ENCODE assay signal across 8 cellular contexts in genomic region chr7:131109757-131110293, GRCh38.
A peak's percentile ranks its signal among the peaks of the same experiment; 100 is the strongest.
DNase-seq lines count a peak whose midpoint lies in the region; ATAC-seq lines count a peak whose summit lies in the region.

No MANE protein-coding gene starts in this region.

- DNase-seq in GF-D8 (lab: John Stamatoyannopoulos, UW): peak; percentile 61
- DNase-seq in NCI-H748 (lab: John Stamatoyannopoulos, UW; ENCODE audit: unreplicated experiment): peak; percentile 77
- DNase-seq in activated CD8-positive, alpha-beta memory T cell treated with anti-CD3 and anti-CD28 coated beads for 24 hours: peak; percentile 86
- peak; percentile 67 to 69 (median 68) for DNase-seq in effector memory CD4-positive, alpha-beta T cell
- peak; percentile 52 to 64 for DNase-seq in memory B cell (ENCODE audit: low spot score in 2 of 2)
- peak; percentile 60 for DNase-seq in stimulated activated CD8-positive, alpha-beta memory T cell treated with anti-CD3 and anti-CD28 coated beads, Interleukin-12 subunit alpha, Interleukin-12 subunit beta, amount 100 ng/mL, for 1 hour (ENCODE audit: low read depth)

- H3K4me1 Mint-ChIP-seq in memory B cell: peaks cover 34% of the 10 kb centered on the region

- H3K4me3 Mint-ChIP-seq in memory B cell: peak overlapping the region; percentile 87

- peak overlapping the region; percentile 100 for H3K27ac Mint-ChIP-seq in memory B cell

- peak overlapping the region; percentile 97 for H3K27ac ChIP-seq in effector memory CD4-positive, alpha-beta T cell (ENCODE audit: insufficient read depth, low read length, poor library complexity, severe bottlenecking)

- H3K36me3 ChIP-seq in effector memory CD4-positive, alpha-beta T cell (ENCODE audit: control insufficient read depth, insufficient read depth, low read length): peaks cover 8% of the 10 kb centered on the region

- H3K27me3 ChIP-seq in effector memory CD4-positive, alpha-beta T cell (replicated peaks; ENCODE audit: control insufficient read depth, insufficient read depth, low read length, poor library complexity, severe bottlenecking): no peaks in the 10 kb centered on the region

- H3K27me3 Mint-ChIP-seq in memory B cell: no peaks in the 10 kb centered on the region

- H3K4me3 ChIP-seq in effector memory CD4-positive, alpha-beta T cell (ENCODE audit: insufficient read depth, low read depth, low read length, poor library complexity, severe bottlenecking): peak overlapping the region; percentile 38

- peaks cover 25% of the 10 kb centered on the region for H3K4me1 ChIP-seq in effector memory CD4-positive, alpha-beta T cell (ENCODE audit: control insufficient read depth, insufficient read depth, low read length, poor library complexity, severe bottlenecking)

- peak; percentile 19 for ATAC-seq in HG02852 (IDR thresholded peaks at IDR 0.05; ENCODE audit: unreplicated experiment)
- peak; percentile 1 for ATAC-seq in memory B cell (ENCODE audit: low read depth)
- ATAC-seq in GM19351 (IDR thresholded peaks at IDR 0.05; ENCODE audit: unreplicated experiment): no peak

- H3K9me3 Mint-ChIP-seq in memory B cell: no peaks in the 10 kb centered on the region

- no peaks in the 10 kb centered on the region for H3K9me3 ChIP-seq in effector memory CD4-positive, alpha-beta T cell (ENCODE audit: control insufficient read depth, low read length)

- no peaks in the 10 kb centered on the region for H3K36me3 Mint-ChIP-seq in memory B cell
